Comparison of ENCODE assay signal across 25 cellular contexts in the genomic region with DNA sequence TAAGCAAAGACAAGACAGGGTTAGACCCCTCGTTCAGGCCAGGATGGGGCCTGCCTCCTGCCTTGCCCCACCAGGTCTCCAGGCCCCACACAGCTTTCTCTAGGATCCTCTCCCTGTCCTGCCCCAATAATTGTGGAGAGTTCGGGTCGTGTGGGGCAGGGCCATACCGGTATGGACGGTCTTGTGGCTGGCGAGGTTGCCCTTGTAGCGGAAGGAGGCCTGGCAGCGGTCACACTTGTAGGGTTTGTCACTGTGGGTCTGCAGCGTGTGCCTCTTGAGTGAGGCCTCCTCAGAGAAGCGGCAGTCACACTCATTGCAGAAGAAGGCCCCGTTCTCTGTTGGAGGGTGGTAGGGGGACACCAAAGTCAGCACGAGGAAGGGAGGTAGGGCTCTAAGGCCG. TPM values are rescaled to one million over a fixed set of nuclear protein-coding genes. Genes with fewer than 3 reads are reported as not detected.
DNase-seq lines count a peak whose midpoint lies in the region; ATAC-seq and TF ChIP-seq lines count a peak whose summit lies in the region.
"Had no signal": no experiment of that assay in that cellular context is flagged by ENCODE, and none has a peak within 500 bp of the region (broad histone marks: within the 10 kb centered on the region; RNA-seq: fewer than 3 reads in every experiment).

No MANE protein-coding gene starts in this region.

- H3K4me1 Mint-ChIP-seq in activated T-cell treated with anti-CD3 and anti-CD28 coated beads, Interleukin-2, amount 50 U/mL, for 24 hours (ENCODE audit: low read depth), result no peaks in the 10 kb centered on the region
- H3K4me1 Mint-ChIP-seq in effector memory CD8-positive, alpha-beta T cell (ENCODE audit: low read depth in 2 of 2), result no peaks in the 10 kb centered on the region
- H3K4me1 Mint-ChIP-seq: B cell had no signal

- H3K9ac ChIP-seq in skeletal muscle tissue (ENCODE audit: low read depth in 1 of 3, low read length in 3 of 3), result peak overlapping the region in 1 of 3 donors; percentile 46

- no peaks in the 10 kb centered on the region for H3K27me3 Mint-ChIP-seq in activated T-cell treated with anti-CD3 and anti-CD28 coated beads, Interleukin-2, amount 50 U/mL, for 24 hours
- H3K27me3 Mint-ChIP-seq in effector memory CD8-positive, alpha-beta T cell, result no peaks in the 10 kb centered on the region
- H3K27me3 Mint-ChIP-seq: B cell had no signal

- no peaks in the 10 kb centered on the region for H3K4me1 ChIP-seq in lower lobe of right lung
- peaks cover 3 to 33% (median 23%) of the 10 kb centered on the region in 3 donors for H3K4me1 ChIP-seq in skeletal muscle tissue (ENCODE audit: control insufficient read depth in 3 of 3, insufficient read depth in 3 of 3, low read length in 3 of 3)

- intact Hi-C loops in lower lobe of right lung (cut with DNase I), result no loop called here

- H3K4me3 ChIP-seq in lower lobe of right lung (no peak overlapping the region), skeletal muscle tissue (ENCODE audit: low read length in 3 of 3) (no peak overlapping the region)

- peaks cover 98% of the 10 kb centered on the region for H3K36me3 Mint-ChIP-seq in activated T-cell treated with anti-CD3 and anti-CD28 coated beads, Interleukin-2, amount 50 U/mL, for 24 hours (ENCODE audit: low read depth)
- peaks cover 60% of the 10 kb centered on the region for H3K36me3 Mint-ChIP-seq in effector memory CD8-positive, alpha-beta T cell (ENCODE audit: insufficient read depth)

- peak overlapping the region; percentile 3 for H3K27ac Mint-ChIP-seq in activated T-cell treated with anti-CD3 and anti-CD28 coated beads, Interleukin-2, amount 50 U/mL, for 24 hours
- H3K27ac Mint-ChIP-seq in effector memory CD8-positive, alpha-beta T cell, result peak overlapping the region; percentile 7 to 46
- H3K27ac Mint-ChIP-seq: B cell; CD8-positive, alpha-beta T cell had no signal

- no peak for TF ChIP-seq CTCF in lower lobe of right lung (IDR thresholded peaks at IDR 0.05)

- peaks cover 100% of the 10 kb centered on the region for H3K36me3 ChIP-seq in lower lobe of right lung
- H3K36me3 ChIP-seq in skeletal muscle tissue (ENCODE audit: control insufficient read depth in 3 of 3, insufficient read depth in 3 of 3, low read length in 3 of 3), result peaks cover 79 to 94% (median 94%) of the 10 kb centered on the region in 3 donors

- H3K9me3 ChIP-seq in lower lobe of right lung (no peaks in the 10 kb centered on the region), skeletal muscle tissue (ENCODE audit: control insufficient read depth in 3 of 3, low read length in 3 of 3) (no peaks in the 10 kb centered on the region)

- H3K27me3 ChIP-seq in lower lobe of right lung (ENCODE audit: low read depth), result no peaks in the 10 kb centered on the region
- no peaks in the 10 kb centered on the region for H3K27me3 ChIP-seq in skeletal muscle tissue (ENCODE audit: control insufficient read depth in 3 of 3, insufficient read depth in 3 of 3, low read length in 3 of 3)

- H3K4me3 Mint-ChIP-seq in activated T-cell treated with anti-CD3 and anti-CD28 coated beads, Interleukin-2, amount 50 U/mL, for 24 hours, result no peak overlapping the region
- no peak overlapping the region for H3K4me3 Mint-ChIP-seq in effector memory CD8-positive, alpha-beta T cell
- H3K4me3 Mint-ChIP-seq: B cell; CD8-positive, alpha-beta T cell had no signal

- no peak for DNase-seq in activated T-cell treated with anti-CD3 and anti-CD28 coated beads, Interleukin-2, amount 50 U/mL, for 24 hours
- DNase-seq in activated T-cell treated with anti-CD3 and anti-CD28 coated beads for 4 hours (no peak), lower lobe of right lung (peak; percentile 45), COLO668 (lab: John Stamatoyannopoulos, UW; ENCODE audit: unreplicated experiment) (no peak), NCI-H510A treated with DMSO at 0.1 percent for 48 hours (lab: John Stamatoyannopoulos, UW) (no peak), GM19238 (ENCODE audit: insufficient read length, low spot score) (no peak)
- DNase-seq in effector memory CD8-positive, alpha-beta T cell, result no peak
- DNase-seq: CD8-positive, alpha-beta T cell; DND-41; Kasumi-1; NCI-H1092 treated with DMSO at 0.1 percent for 48 hours; NCI-H1436 treated with DMSO at 0.1 percent for 48 hours; NCI-H1930; NCI-H2107; NCI-H524 treated with DMSO at 0.1 percent for 48 hours; NCI-H82; RPMI8226; SHP77 had no signal

- no peak for ATAC-seq in effector memory CD8-positive, alpha-beta T cell (replicated peaks)
- no peak for ATAC-seq in lower lobe of right lung
- ATAC-seq: CD8-positive, alpha-beta T cell had no signal

- H3K27ac ChIP-seq in lower lobe of right lung (no peak overlapping the region), skeletal muscle tissue (ENCODE audit: low read depth, low read length) (peak overlapping the region; percentile 23)
- H3K27ac ChIP-seq: 22Rv1, C4-2B had no signal

- no peaks in the 10 kb centered on the region for H3K9me3 Mint-ChIP-seq in activated T-cell treated with anti-CD3 and anti-CD28 coated beads, Interleukin-2, amount 50 U/mL, for 24 hours
- no peaks in the 10 kb centered on the region for H3K9me3 Mint-ChIP-seq in effector memory CD8-positive, alpha-beta T cell
- H3K9me3 Mint-ChIP-seq: CD8-positive, alpha-beta T cell had no signal

RNA-seq across cellular contexts. Expression of a gene that starts 18.7 kb away (rescaled TPM):
- total RNA-seq in lower lobe of right lung, result 123 TPM
- 7.8 TPM for total RNA-seq in skeletal muscle tissue

RNA-seq across cellular contexts. Expression of a gene that starts 24.2 kb away (rescaled TPM):
- not detected for total RNA-seq in lower lobe of right lung
- total RNA-seq in skeletal muscle tissue, result not detected
- total RNA-seq: B cell; CD8-positive, alpha-beta T cell; HT-29; M059J; SK-MEL-5 had no signal

RNA-seq across cellular contexts. Expression of a gene that starts 56.4 kb away (rescaled TPM):
- total RNA-seq in lower lobe of right lung (not detected), skeletal muscle tissue (not detected)
- total RNA-seq: B cell; CD8-positive, alpha-beta T cell; HT-29; SK-MEL-5 had no signal

Comparison
In these comparisons a context has a peak if more than half of its experiments do, and no peak if none do; other contexts are left out.
1. RNA of a gene that starts 18.7 kb away (total RNA-seq): 123 TPM in lower lobe of right lung (single experiment); 7.8 TPM in skeletal muscle tissue (single experiment); every median in the first group is over 10 times any median in the second.